Comparison of ENCODE assay signal across 1 cellular context in genomic region chr1:8821084-8821483, GRCh38.
TF ChIP-seq lines count a peak whose summit lies in the region.

No MANE protein-coding gene starts in this region.

TF ChIP-seq in IMR-90, 13 proteins besides CTCF, POLR2A, EP300 and RAD21:
- TF ChIP-seq MAZ (IDR thresholded peaks at IDR 0.05; ENCODE audit: borderline replicate concordance, low read depth, low read length) (no peak), BHLHE40 (IDR thresholded peaks at IDR 0.05; ENCODE audit: low read depth, low read length) (no peak), MXI1 (IDR thresholded peaks at IDR 0.05; ENCODE audit: borderline replicate concordance, low read depth, low read length) (no peak), USF2 (IDR thresholded peaks at IDR 0.05; ENCODE audit: low read depth, low read length) (no peak), NFE2L2 (IDR thresholded peaks at IDR 0.05; ENCODE audit: low read depth, low read length) (no peak), CEBPB (IDR thresholded peaks at IDR 0.05; ENCODE audit: low read depth, low read length) (no peak), SMC3 (IDR thresholded peaks at IDR 0.05; ENCODE audit: low read depth, low read length) (no peak), MAFK (IDR thresholded peaks at IDR 0.05; ENCODE audit: low read depth, low read length) (no peak), FOS (IDR thresholded peaks at IDR 0.05; ENCODE audit: low read depth, low read length) (no peak), CHD1 (IDR thresholded peaks at IDR 0.05; ENCODE audit: low read depth, low read length) (no peak), RCOR1 (IDR thresholded peaks at IDR 0.05; ENCODE audit: insufficient replicate concordance, low read length) (no peak), RFX5 (IDR thresholded peaks at IDR 0.05; ENCODE audit: low read depth, low read length) (no peak), ELK1 (IDR thresholded peaks at IDR 0.05; ENCODE audit: borderline replicate concordance, low read depth, low read length) (no peak)
